ENCODE assay signal across 1 cellular context in the genomic region with DNA sequence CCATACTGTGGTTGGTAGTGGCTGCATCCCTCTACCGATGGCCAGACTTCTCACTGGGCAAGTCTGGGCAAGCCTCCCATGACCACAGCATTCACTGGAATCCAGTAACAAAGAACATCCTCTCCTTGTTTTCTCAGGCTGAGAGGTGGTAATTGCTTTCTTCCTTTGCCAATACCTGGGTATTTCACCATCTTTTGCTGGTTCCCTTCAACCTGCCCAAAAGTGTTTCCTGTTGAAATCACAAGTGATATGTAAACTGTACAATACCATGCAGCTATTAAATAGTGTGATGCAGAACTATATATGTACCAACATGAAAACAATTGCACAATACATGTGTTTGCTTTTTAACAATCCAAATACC.
TF ChIP-seq lines count a peak whose summit lies in the region.

Gene PTCHD4, minus strand, starts transcription at position 55 of the 364 bp plus-strand sequence. CDS start 42,240 bp downstream, outside the sequence.

TF ChIP-seq in HepG2, 621 proteins besides CTCF, POLR2A, EP300 and RAD21 (continued from another document and continues in another):
- TF ChIP-seq SAFB2 (CRISPR knock-in tag; IDR thresholded peaks at IDR 0.05; ENCODE audit: borderline replicate concordance, low read depth) (no peak), ZNF331 (CRISPR knock-in tag; IDR thresholded peaks at IDR 0.05) (peak; percentile 58; the same call in 1 of the 2 replicates), ZNF772 (CRISPR knock-in tag; IDR thresholded peaks at IDR 0.05) (no peak), ZFP62 (CRISPR knock-in tag; IDR thresholded peaks at IDR 0.05) (no peak), MED8 (CRISPR knock-in tag; IDR thresholded peaks at IDR 0.05; ENCODE audit: insufficient replicate concordance) (no peak), KAT8 (CRISPR knock-in tag; IDR thresholded peaks at IDR 0.05) (peak; percentile 50; the same call in 1 of the 2 replicates), MEIS2 (CRISPR knock-in tag; IDR thresholded peaks at IDR 0.05) (no peak), ZEB1 (IDR thresholded peaks at IDR 0.05; ENCODE audit: insufficient replicate concordance, low read depth) (no peak), ZNF543 (CRISPR knock-in tag; IDR thresholded peaks at IDR 0.05) (no peak), RFX1 (IDR thresholded peaks at IDR 0.05) (no peak), TARDBP (CRISPR knock-in tag; IDR thresholded peaks at IDR 0.05) (peak; percentile 67), POLR2AphosphoS2 (IDR thresholded peaks at IDR 0.05; ENCODE audit: low read depth, low read length) (no peak), ZNF20 (CRISPR knock-in tag; IDR thresholded peaks at IDR 0.05) (no peak), ZMAT3 (CRISPR knock-in tag; conservative IDR thresholded peaks at IDR 0.05) (no peak; the same call in 1 of the 2 replicates), ZNF619 (CRISPR knock-in tag; IDR thresholded peaks at IDR 0.05) (no peak), POGZ (CRISPR knock-in tag; IDR thresholded peaks at IDR 0.05) (peak; percentile 56; the same call in 1 of the 2 replicates), ZNF362 (CRISPR knock-in tag; IDR thresholded peaks at IDR 0.05; ENCODE audit: borderline replicate concordance) (no peak), SALL2 (CRISPR knock-in tag; IDR thresholded peaks at IDR 0.05) (no peak), YEATS4 (CRISPR knock-in tag; IDR thresholded peaks at IDR 0.05; ENCODE audit: borderline replicate concordance) (peak; percentile 86), MTA3 (CRISPR knock-in tag; IDR thresholded peaks at IDR 0.05) (no peak), BHLHE40 (IDR thresholded peaks at IDR 0.05; ENCODE audit: low read length) (no peak), ZC3H13 (CRISPR knock-in tag; IDR thresholded peaks at IDR 0.05) (no peak), SMAD1 (CRISPR knock-in tag; IDR thresholded peaks at IDR 0.05; ENCODE audit: borderline replicate concordance, low read depth) (no peak), EHMT2 (IDR thresholded peaks at IDR 0.05; ENCODE audit: borderline replicate concordance, low read depth, low read length) (no peak), ZNF598 (CRISPR knock-in tag; IDR thresholded peaks at IDR 0.05; ENCODE audit: borderline replicate concordance) (no peak), ZZZ3 (CRISPR knock-in tag; IDR thresholded peaks at IDR 0.05; ENCODE audit: borderline replicate concordance) (no peak), NFRKB (IDR thresholded peaks at IDR 0.05) (no peak), NR2F2 (IDR thresholded peaks at IDR 0.05; ENCODE audit: borderline replicate concordance, low read depth) (0 out of 2 replicates have a peak, but pooled peaks have one; percentile 16), NFKBIZ (CRISPR knock-in tag; IDR thresholded peaks at IDR 0.05) (peak; percentile 56; the same call in 1 of the 2 replicates), ZNF292 (CRISPR knock-in tag; IDR thresholded peaks at IDR 0.05; ENCODE audit: borderline replicate concordance, low read depth) (peak; percentile 89; the same call in 1 of the 2 replicates), ZNF235 (CRISPR knock-in tag; IDR thresholded peaks at IDR 0.05; ENCODE audit: borderline replicate concordance) (no peak), GTF3A (CRISPR knock-in tag; conservative IDR thresholded peaks at IDR 0.05) (no peak), PHB2 (IDR thresholded peaks at IDR 0.05; ENCODE audit: partially characterized antibody) (no peak), MZF1 (CRISPR knock-in tag; IDR thresholded peaks at IDR 0.05; ENCODE audit: borderline replicate concordance) (no peak), ELF4 (CRISPR knock-in tag; IDR thresholded peaks at IDR 0.05; ENCODE audit: borderline replicate concordance) (no peak), PAWR (CRISPR knock-in tag; IDR thresholded peaks at IDR 0.05; ENCODE audit: borderline replicate concordance) (no peak), NAIF1 (CRISPR knock-in tag; IDR thresholded peaks at IDR 0.05; ENCODE audit: borderline replicate concordance) (no peak), ARNT (IDR thresholded peaks at IDR 0.05) (no peak), ZNF263 (CRISPR knock-in tag; IDR thresholded peaks at IDR 0.05) (no peak; the same call in 1 of the 2 replicates), ZUFSP (CRISPR knock-in tag; IDR thresholded peaks at IDR 0.05; ENCODE audit: borderline replicate concordance) (no peak), ZNF546 (CRISPR knock-in tag; conservative IDR thresholded peaks at IDR 0.05) (no peak), ZNF652 (CRISPR knock-in tag; IDR thresholded peaks at IDR 0.05; ENCODE audit: borderline replicate concordance, low read depth) (no peak), FOXJ3 (CRISPR knock-in tag; IDR thresholded peaks at IDR 0.05; ENCODE audit: borderline replicate concordance) (peak; percentile 61; the same call in 1 of the 2 replicates), PRMT3 (CRISPR knock-in tag; IDR thresholded peaks at IDR 0.05; ENCODE audit: borderline replicate concordance, low read depth) (no peak), FOXC1 (CRISPR knock-in tag; IDR thresholded peaks at IDR 0.05; ENCODE audit: borderline replicate concordance) (peak; percentile 73; the same call in 1 of the 2 replicates)
- TF ChIP-seq, protein P1, sequence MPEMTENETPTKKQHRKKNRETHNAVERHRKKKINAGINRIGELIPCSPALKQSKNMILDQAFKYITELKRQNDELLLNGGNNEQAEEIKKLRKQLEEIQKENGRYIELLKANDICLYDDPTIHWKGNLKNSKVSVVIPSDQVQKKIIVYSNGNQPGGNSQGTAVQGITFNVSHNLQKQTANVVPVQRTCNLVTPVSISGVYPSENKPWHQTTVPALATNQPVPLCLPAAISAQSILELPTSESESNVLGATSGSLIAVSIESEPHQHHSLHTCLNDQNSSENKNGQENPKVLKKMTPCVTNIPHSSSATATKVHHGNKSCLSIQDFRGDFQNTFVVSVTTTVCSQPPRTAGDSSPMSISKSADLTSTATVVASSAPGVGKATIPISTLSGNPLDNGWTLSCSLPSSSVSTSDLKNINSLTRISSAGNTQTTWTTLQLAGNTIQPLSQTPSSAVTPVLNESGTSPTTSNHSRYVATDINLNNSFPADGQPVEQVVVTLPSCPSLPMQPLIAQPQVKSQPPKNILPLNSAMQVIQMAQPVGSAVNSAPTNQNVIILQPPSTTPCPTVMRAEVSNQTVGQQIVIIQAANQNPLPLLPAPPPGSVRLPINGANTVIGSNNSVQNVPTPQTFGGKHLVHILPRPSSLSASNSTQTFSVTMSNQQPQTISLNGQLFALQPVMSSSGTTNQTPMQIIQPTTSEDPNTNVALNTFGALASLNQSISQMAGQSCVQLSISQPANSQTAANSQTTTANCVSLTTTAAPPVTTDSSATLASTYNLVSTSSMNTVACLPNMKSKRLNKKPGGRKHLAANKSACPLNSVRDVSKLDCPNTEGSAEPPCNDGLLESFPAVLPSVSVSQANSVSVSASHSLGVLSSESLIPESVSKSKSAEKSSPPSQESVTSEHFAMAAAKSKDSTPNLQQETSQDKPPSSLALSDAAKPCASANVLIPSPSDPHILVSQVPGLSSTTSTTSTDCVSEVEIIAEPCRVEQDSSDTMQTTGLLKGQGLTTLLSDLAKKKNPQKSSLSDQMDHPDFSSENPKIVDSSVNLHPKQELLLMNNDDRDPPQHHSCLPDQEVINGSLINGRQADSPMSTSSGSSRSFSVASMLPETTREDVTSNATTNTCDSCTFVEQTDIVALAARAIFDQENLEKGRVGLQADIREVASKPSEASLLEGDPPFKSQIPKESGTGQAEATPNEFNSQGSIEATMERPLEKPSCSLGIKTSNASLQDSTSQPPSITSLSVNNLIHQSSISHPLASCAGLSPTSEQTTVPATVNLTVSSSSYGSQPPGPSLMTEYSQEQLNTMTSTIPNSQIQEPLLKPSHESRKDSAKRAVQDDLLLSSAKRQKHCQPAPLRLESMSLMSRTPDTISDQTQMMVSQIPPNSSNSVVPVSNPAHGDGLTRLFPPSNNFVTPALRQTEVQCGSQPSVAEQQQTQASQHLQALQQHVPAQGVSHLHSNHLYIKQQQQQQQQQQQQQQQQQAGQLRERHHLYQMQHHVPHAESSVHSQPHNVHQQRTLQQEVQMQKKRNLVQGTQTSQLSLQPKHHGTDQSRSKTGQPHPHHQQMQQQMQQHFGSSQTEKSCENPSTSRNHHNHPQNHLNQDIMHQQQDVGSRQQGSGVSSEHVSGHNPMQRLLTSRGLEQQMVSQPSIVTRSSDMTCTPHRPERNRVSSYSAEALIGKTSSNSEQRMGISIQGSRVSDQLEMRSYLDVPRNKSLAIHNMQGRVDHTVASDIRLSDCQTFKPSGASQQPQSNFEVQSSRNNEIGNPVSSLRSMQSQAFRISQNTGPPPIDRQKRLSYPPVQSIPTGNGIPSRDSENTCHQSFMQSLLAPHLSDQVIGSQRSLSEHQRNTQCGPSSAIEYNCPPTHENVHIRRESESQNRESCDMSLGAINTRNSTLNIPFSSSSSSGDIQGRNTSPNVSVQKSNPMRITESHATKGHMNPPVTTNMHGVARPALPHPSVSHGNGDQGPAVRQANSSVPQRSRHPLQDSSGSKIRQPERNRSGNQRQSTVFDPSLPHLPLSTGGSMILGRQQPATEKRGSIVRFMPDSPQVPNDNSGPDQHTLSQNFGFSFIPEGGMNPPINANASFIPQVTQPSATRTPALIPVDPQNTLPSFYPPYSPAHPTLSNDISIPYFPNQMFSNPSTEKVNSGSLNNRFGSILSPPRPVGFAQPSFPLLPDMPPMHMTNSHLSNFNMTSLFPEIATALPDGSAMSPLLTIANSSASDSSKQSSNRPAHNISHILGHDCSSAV (CRISPR knock-in tag; IDR thresholded peaks at IDR 0.05; ENCODE audit: borderline replicate concordance) = no peak
- TF ChIP-seq, protein P2, sequence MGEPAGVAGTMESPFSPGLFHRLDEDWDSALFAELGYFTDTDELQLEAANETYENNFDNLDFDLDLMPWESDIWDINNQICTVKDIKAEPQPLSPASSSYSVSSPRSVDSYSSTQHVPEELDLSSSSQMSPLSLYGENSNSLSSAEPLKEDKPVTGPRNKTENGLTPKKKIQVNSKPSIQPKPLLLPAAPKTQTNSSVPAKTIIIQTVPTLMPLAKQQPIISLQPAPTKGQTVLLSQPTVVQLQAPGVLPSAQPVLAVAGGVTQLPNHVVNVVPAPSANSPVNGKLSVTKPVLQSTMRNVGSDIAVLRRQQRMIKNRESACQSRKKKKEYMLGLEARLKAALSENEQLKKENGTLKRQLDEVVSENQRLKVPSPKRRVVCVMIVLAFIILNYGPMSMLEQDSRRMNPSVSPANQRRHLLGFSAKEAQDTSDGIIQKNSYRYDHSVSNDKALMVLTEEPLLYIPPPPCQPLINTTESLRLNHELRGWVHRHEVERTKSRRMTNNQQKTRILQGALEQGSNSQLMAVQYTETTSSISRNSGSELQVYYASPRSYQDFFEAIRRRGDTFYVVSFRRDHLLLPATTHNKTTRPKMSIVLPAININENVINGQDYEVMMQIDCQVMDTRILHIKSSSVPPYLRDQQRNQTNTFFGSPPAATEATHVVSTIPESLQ (CRISPR knock-in tag; conservative IDR thresholded peaks at IDR 0.05) = no peak
- TF ChIP-seq, protein P3, sequence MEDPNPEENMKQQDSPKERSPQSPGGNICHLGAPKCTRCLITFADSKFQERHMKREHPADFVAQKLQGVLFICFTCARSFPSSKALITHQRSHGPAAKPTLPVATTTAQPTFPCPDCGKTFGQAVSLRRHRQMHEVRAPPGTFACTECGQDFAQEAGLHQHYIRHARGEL (CRISPR knock-in tag; IDR thresholded peaks at IDR 0.05) = no peak
- TF ChIP-seq, protein P4, sequence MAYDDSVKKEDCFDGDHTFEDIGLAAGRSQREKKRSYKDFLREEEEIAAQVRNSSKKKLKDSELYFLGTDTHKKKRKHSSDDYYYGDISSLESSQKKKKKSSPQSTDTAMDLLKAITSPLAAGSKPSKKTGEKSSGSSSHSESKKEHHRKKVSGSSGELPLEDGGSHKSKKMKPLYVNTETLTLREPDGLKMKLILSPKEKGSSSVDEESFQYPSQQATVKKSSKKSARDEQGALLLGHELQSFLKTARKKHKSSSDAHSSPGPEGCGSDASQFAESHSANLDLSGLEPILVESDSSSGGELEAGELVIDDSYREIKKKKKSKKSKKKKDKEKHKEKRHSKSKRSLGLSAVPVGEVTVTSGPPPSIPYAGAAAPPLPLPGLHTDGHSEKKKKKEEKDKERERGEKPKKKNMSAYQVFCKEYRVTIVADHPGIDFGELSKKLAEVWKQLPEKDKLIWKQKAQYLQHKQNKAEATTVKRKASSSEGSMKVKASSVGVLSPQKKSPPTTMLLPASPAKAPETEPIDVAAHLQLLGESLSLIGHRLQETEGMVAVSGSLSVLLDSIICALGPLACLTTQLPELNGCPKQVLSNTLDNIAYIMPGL (CRISPR knock-in tag; IDR thresholded peaks at IDR 0.05; ENCODE audit: borderline replicate concordance in 1 of 2, low read depth in 1 of 2) = no peak; a peak in 2 of 4 replicates
- TF ChIP-seq, protein P5, sequence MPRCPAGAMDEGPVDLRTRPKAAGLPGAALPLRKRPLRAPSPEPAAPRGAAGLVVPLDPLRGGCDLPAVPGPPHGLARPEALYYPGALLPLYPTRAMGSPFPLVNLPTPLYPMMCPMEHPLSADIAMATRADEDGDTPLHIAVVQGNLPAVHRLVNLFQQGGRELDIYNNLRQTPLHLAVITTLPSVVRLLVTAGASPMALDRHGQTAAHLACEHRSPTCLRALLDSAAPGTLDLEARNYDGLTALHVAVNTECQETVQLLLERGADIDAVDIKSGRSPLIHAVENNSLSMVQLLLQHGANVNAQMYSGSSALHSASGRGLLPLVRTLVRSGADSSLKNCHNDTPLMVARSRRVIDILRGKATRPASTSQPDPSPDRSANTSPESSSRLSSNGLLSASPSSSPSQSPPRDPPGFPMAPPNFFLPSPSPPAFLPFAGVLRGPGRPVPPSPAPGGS (CRISPR knock-in tag; IDR thresholded peaks at IDR 0.05) = no peak
- TF ChIP-seq, protein P6, sequence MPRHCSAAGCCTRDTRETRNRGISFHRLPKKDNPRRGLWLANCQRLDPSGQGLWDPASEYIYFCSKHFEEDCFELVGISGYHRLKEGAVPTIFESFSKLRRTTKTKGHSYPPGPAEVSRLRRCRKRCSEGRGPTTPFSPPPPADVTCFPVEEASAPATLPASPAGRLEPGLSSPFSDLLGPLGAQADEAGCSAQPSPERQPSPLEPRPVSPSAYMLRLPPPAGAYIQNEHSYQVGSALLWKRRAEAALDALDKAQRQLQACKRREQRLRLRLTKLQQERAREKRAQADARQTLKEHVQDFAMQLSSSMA (CRISPR knock-in tag; IDR thresholded peaks at IDR 0.05) = no peak
